Comparison of ENCODE assay signal across 8 cellular contexts in the genomic region with DNA sequence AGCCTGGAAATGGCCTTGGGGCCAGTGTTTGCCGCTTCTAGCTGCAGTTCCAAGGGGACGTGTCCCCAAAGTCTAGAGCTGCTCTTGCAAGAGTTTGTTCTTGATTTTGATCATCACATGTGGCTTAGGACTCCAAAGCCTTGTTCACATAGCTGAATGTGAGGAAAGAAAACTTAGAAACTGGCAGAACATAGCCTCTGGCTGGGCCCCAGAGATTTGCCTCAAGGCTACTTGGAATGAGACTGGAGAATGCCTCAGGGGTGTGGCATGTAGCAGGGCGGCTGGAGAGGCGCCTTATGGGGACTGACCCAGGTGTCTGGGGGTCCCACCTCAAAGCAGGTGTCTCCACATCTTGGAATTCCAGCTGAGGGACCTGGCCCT. TPM values are rescaled to one million over a fixed set of nuclear protein-coding genes. Genes with fewer than 3 reads are reported as not detected.
DNase-seq lines count a peak whose midpoint lies in the region; FAIRE-seq and TF ChIP-seq lines count a peak whose summit lies in the region.
"Had no signal": no experiment of that assay in that cellular context is flagged by ENCODE, and none has a peak within 500 bp of the region (broad histone marks: within the 10 kb centered on the region; RNA-seq: fewer than 3 reads in every experiment).

No MANE protein-coding gene starts in this region.

- peaks cover 0 to 4% (median 0%) of the 10 kb centered on the region in 4 donors for H3K27me3 ChIP-seq in esophagus muscularis mucosa

- intact Hi-C loops in esophagus muscularis mucosa (cut with DNase I), result no loop called here
- intact Hi-C loops in head of caudate nucleus (cut with DNase I), result loop anchor here (10.0 kb wide), 1 partner anchor 64 kb away; the partner anchor contains the start of gene RRP1

- TF ChIP-seq CTCF in VCaP (conservative IDR thresholded peaks at IDR 0.05) (no peak), esophagus muscularis mucosa (IDR thresholded peaks at IDR 0.05) (no peak), retinal pigment epithelial cell (conservative IDR thresholded peaks at IDR 0.05; ENCODE audit: low read depth, low read length) (no peak)

- TF ChIP-seq POLR2A in GM12892 (IDR thresholded peaks at IDR 0.05; ENCODE audit: low read depth, low read length) (0 out of 2 replicates have a peak, but pooled peaks have one; percentile 21), esophagus muscularis mucosa (IDR thresholded peaks at IDR 0.05; ENCODE audit: low read depth) (no peak)

- H3K4me3 ChIP-seq in esophagus muscularis mucosa, result peak overlapping the region in 3 of 4 donors; percentile 84 to 95 (median 93)
- H3K4me3 ChIP-seq in retinal pigment epithelial cell (ENCODE audit: low read length), result peak overlapping the region; percentile 94

- H3K36me3 ChIP-seq in esophagus muscularis mucosa, result peaks cover 0 to 10% (median 9%) of the 10 kb centered on the region in 4 donors

- DNase-seq in GM12892 (ENCODE audit: insufficient read length), result no peak
- DNase-seq in esophagus muscularis mucosa (ENCODE audit: extremely low spot score), result no peak
- DNase-seq in retinal pigment epithelial cell (ENCODE audit: low read depth), result no peak
- DNase-seq in head of caudate nucleus, result no peak
- no peak for DNase-seq in SHP77 treated with DMSO at 0.1 percent for 48 hours (lab: John Stamatoyannopoulos, UW)
- DNase-seq in medulla oblongata (ENCODE audit: extremely low spot score), result no peak
- DNase-seq: SW 1271 had no signal

- H3K4me1 ChIP-seq in esophagus muscularis mucosa, result peaks cover 39 to 52% (median 51%) of the 10 kb centered on the region in 4 donors

- no peaks in the 10 kb centered on the region for H3K9me3 ChIP-seq in esophagus muscularis mucosa

- 100% methylated on average over 2 of the region's 4 CpGs for WGBS in esophagus muscularis mucosa

- peak overlapping the region; percentile 96; the same call in 1 of the 2 replicates for H3K27ac ChIP-seq in VCaP
- peak overlapping the region in 1 of 4 donors; percentile 1 for H3K27ac ChIP-seq in esophagus muscularis mucosa (replicated peaks in 1 of 4)

- no peak for TF ChIP-seq EP300 in esophagus muscularis mucosa (IDR thresholded peaks at IDR 0.05)

- no peak for FAIRE-seq in GM12892 (lab: Jason Lieb, UNC)

RNA-seq across cellular contexts. Expression of gene PDXK, which starts 2.3 kb away (rescaled TPM):
- 48.4 TPM for polyA plus RNA-seq in GM12892 (2012; ENCODE audit: missing spikeins)
- 10 to 100 TPM; 22.4 to 40.9 (median 31.8) TPM for total RNA-seq in esophagus muscularis mucosa

RNA-seq across cellular contexts. Expression of gene CSTB, which starts 54.9 kb away (rescaled TPM):
- 45.6 TPM for polyA plus RNA-seq in GM12892 (2012; ENCODE audit: missing spikeins)
- total RNA-seq in esophagus muscularis mucosa, result 10 to 100 TPM in 1 of 4 donors, 1 to 10 TPM in 3; 5.0 to 21.1 (median 8.1) TPM
